33 cellular contexts compared by ENCODE assay signal in genomic region chr9:20492772-20493171, GRCh38.
"Had no signal": no experiment of that assay in that cellular context is flagged by ENCODE, and none has a peak within 500 bp of the region (broad histone marks: within the 10 kb centered on the region; RNA-seq: fewer than 3 reads in every experiment).

No MANE protein-coding gene starts in this region.

- H3K4me1 ChIP-seq: adrenal gland, ascending aorta, body of pancreas, breast epithelium had no signal

- H3K9me3 ChIP-seq: adrenal gland, ascending aorta, body of pancreas, breast epithelium had no signal

- DNase-seq: activated effector memory CD4-positive, alpha-beta T cell treated with anti-CD3 and anti-CD28 coated beads, Interleukin-2, amount 50 U/mL, for 16 hours; activated effector memory CD4-positive, alpha-beta T cell treated with Interleukin-2 at 50 U/mL for 16 hours; activated gamma-delta T cell; activated gamma-delta T cell treated with Interleukin-2 at 50 U/mL for 16 hours; activated naive CD4-positive, alpha-beta T cell; activated naive CD4-positive, alpha-beta T cell treated with anti-CD3 and anti-CD28 coated beads for 36 hours; activated naive CD4-positive, alpha-beta T cell treated with anti-CD3 and anti-CD28 coated beads, Interleukin-2, amount 10 ng/mL, durations not matched to agents 7 days and 5 days; activated naive CD4-positive, alpha-beta T cell treated with anti-CD3 and anti-CD28 coated beads, Interleukin-2, amount 50 U/mL, for 16 hours; activated naive CD4-positive, alpha-beta T cell treated with Interleukin-2 at 50 U/mL for 16 hours; activated naive CD8-positive, alpha-beta T cell treated with anti-CD3 and anti-CD28 coated beads for 36 hours; activated naive CD8-positive, alpha-beta T cell treated with anti-CD3 and anti-CD28 coated beads, Interleukin-2, amount 10 ng/mL, durations not matched to agents 7 days and 5 days; activated naive CD8-positive, alpha-beta T cell treated with anti-CD3 and anti-CD28 coated beads, Interleukin-2, amount 50 U/mL, for 24 hours; activated T-cell treated with anti-CD3 and anti-CD28 coated beads, Interleukin-2, amount 50 U/mL, for 24 hours; activated T-cell treated with anti-CD3 and anti-CD28 coated beads, Interleukin-2, amount 50 U/mL, for 4 hours; activated T-cell treated with anti-CD3 and anti-CD28 coated beads, Interleukin-2, amount 50 U/mL, for 48 hours; activated T-cell treated with anti-CD3 and anti-CD28 coated beads, Interleukin-2, amount 50 U/mL, for 72 hours; adrenal gland; amniotic stem cell; amygdala; anterior cingulate cortex; aorta; body of pancreas; brain microvascular endothelial cell; caudate nucleus; central memory CD4-positive, alpha-beta T cell; cerebellar nuclear complex had no signal

- ATAC-seq: activated naive CD4-positive, alpha-beta T cell treated with anti-CD3 and anti-CD28 coated beads, Interleukin-2, amount 50 U/mL, for 72 hours; activated naive CD8-positive, alpha-beta T cell treated with anti-CD3 and anti-CD28 coated beads, Interleukin-2, amount 50 U/mL, for 24 hours; activated T-cell treated with anti-CD3 and anti-CD28 coated beads, Interleukin-2, amount 50 U/mL, for 4 hours; activated T-cell treated with anti-CD3 and anti-CD28 coated beads, Interleukin-2, amount 50 U/mL, for 72 hours; activated T-helper 17 cell treated with anti-CD3 and anti-CD28 coated beads, Interleukin-2, amount 50 U/mL, for 72 hours; body of pancreas had no signal

- H3K4me3 ChIP-seq: adrenal gland, ascending aorta, body of pancreas, breast epithelium, cardiac muscle cell had no signal

- H3K27ac ChIP-seq: adrenal gland, ascending aorta, body of pancreas, brain microvascular endothelial cell, breast epithelium had no signal

- FAIRE-seq: astrocyte, bronchial epithelial cell had no signal

- H3K36me3 ChIP-seq: adrenal gland, ascending aorta, brain microvascular endothelial cell, breast epithelium, cardiac muscle cell had no signal

- H3K27me3 ChIP-seq: adrenal gland, ascending aorta, body of pancreas, brain microvascular endothelial cell, breast epithelium, cardiac muscle cell had no signal
